ENCODE assay signal across 19 cellular contexts in the genomic region with DNA sequence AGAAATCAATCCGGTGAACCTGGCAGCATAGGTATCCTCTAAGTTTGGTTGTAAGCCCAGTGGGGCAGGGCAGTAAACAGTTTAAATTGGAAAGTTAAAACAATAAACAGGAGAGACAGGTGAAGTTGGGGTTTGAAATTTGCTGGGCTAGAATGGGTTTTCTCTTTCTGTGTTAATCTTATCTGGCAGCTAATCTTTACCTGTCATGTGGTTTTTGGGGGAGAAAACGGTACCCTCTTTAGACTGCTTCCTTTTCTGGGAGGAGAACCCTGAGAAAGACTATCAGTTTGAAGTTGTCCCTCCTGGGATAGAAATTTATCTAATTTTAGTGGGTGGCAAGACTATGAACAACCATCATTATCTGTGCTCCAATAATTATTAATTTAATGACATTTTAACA. TPM values are rescaled to one million over a fixed set of nuclear protein-coding genes. Genes with fewer than 3 reads are reported as not detected.
A peak's percentile ranks its signal among the peaks of the same experiment; 100 is the strongest.
DNase-seq lines count a peak whose midpoint lies in the region; ATAC-seq lines count a peak whose summit lies in the region.
"Had no signal": no experiment of that assay in that cellular context is flagged by ENCODE, and none has a peak within 500 bp of the region (broad histone marks: within the 10 kb centered on the region; RNA-seq: fewer than 3 reads in every experiment).

No MANE protein-coding gene starts in this region.

- CTCF ChIA-PET in activated CD8-positive, alpha-beta memory T cell treated with anti-CD3 and anti-CD28 coated beads, Interleukin-2, amount 10 ng/mL, durations not matched to agents 7 days and 5 days (lab: Charles Lee), result interaction anchor here (3.0 kb wide), 1 partner anchor 9 kb away, joined by 16 read pairs; no protein-coding TSS in a partner anchor
- CTCF ChIA-PET in CD8-positive, alpha-beta memory T cell (lab: Charles Lee), result no interaction called here

- intact Hi-C loops in head of caudate nucleus (cut with DNase I), result no loop called here

- H3K4me3 ChIP-seq in CD8-positive, alpha-beta memory T cell (ENCODE audit: low read length), result no peak overlapping the region
- H3K4me3 ChIP-seq: A549; BLaER1 treated with 17β-estradiol and CSF1 and Interleukin-3, amounts not matched to agents 10 nM and 100 nM; GM23248 had no signal

- H3K36me3 Mint-ChIP-seq in activated CD8-positive, alpha-beta memory T cell treated with anti-CD3 and anti-CD28 coated beads, Interleukin-2, amount 10 ng/mL, durations not matched to agents 7 days and 5 days, result no peaks in the 10 kb centered on the region
- no peaks in the 10 kb centered on the region for H3K36me3 Mint-ChIP-seq in CD8-positive, alpha-beta memory T cell
- peaks cover 2% of the 10 kb centered on the region for H3K36me3 Mint-ChIP-seq in T-helper 17 cell (ENCODE audit: low read depth)
- H3K36me3 Mint-ChIP-seq in effector memory CD8-positive, alpha-beta T cell (ENCODE audit: insufficient read depth), result peaks cover 18% of the 10 kb centered on the region
- H3K36me3 Mint-ChIP-seq: IgD-negative memory B cell had no signal

- peak overlapping the region; percentile 81 for H3K27ac Mint-ChIP-seq in activated CD8-positive, alpha-beta memory T cell treated with anti-CD3 and anti-CD28 coated beads, Interleukin-2, amount 10 ng/mL, durations not matched to agents 7 days and 5 days
- peak overlapping the region in 7 of 8 donors; percentile 10 to 85 (median 57) for H3K27ac Mint-ChIP-seq in CD8-positive, alpha-beta memory T cell
- H3K27ac Mint-ChIP-seq in T-helper 17 cell, result peak overlapping the region; percentile 99
- H3K27ac Mint-ChIP-seq in effector memory CD8-positive, alpha-beta T cell, result peak overlapping the region; percentile 94 to 95
- H3K27ac Mint-ChIP-seq: IgD-negative memory B cell had no signal

- POLR2A ChIA-PET in CD8-positive, alpha-beta memory T cell (lab: Charles Lee), result no interaction called here

- H3K27me3 Mint-ChIP-seq in activated CD8-positive, alpha-beta memory T cell treated with anti-CD3 and anti-CD28 coated beads, Interleukin-2, amount 10 ng/mL, durations not matched to agents 7 days and 5 days, result no peaks in the 10 kb centered on the region
- peaks cover 0 to 3% of the 10 kb centered on the region in 2 donors for H3K27me3 Mint-ChIP-seq in CD8-positive, alpha-beta memory T cell
- no peaks in the 10 kb centered on the region for H3K27me3 Mint-ChIP-seq in T-helper 17 cell
- H3K27me3 Mint-ChIP-seq in effector memory CD8-positive, alpha-beta T cell, result no peaks in the 10 kb centered on the region

- no peaks in the 10 kb centered on the region for H3K36me3 ChIP-seq in CD8-positive, alpha-beta memory T cell (ENCODE audit: insufficient read depth, low read length)
- H3K36me3 ChIP-seq: BLaER1 treated with 17β-estradiol and CSF1 and Interleukin-3, amounts not matched to agents 10 nM and 100 nM had no signal

- peaks cover 64% of the 10 kb centered on the region for H3K4me1 ChIP-seq in CD8-positive, alpha-beta memory T cell (ENCODE audit: insufficient read depth, low read length)

- no peak for ATAC-seq in activated CD8-positive, alpha-beta memory T cell treated with anti-CD3 and anti-CD28 coated beads, Interleukin-2, amount 10 ng/mL, durations not matched to agents 7 days and 5 days
- ATAC-seq in T-helper 17 cell, result no peak
- no peak for ATAC-seq in effector memory CD8-positive, alpha-beta T cell (replicated peaks)
- ATAC-seq: A549, Right ventricle myocardium inferior had no signal

- no peak overlapping the region for H3K27ac ChIP-seq in CD8-positive, alpha-beta memory T cell (ENCODE audit: low read depth, low read length)
- H3K27ac ChIP-seq: A549, GM23248 had no signal

- H3K9me3 Mint-ChIP-seq in activated CD8-positive, alpha-beta memory T cell treated with anti-CD3 and anti-CD28 coated beads, Interleukin-2, amount 10 ng/mL, durations not matched to agents 7 days and 5 days (ENCODE audit: low read depth), result no peaks in the 10 kb centered on the region
- H3K9me3 Mint-ChIP-seq in CD8-positive, alpha-beta memory T cell, result no peaks in the 10 kb centered on the region
- peaks cover 0 to 2% of the 10 kb centered on the region in 2 donors for H3K9me3 Mint-ChIP-seq in effector memory CD8-positive, alpha-beta T cell

- H3K9me3 ChIP-seq in CD8-positive, alpha-beta memory T cell (ENCODE audit: low read length), result no peaks in the 10 kb centered on the region
- no peaks in the 10 kb centered on the region for H3K9me3 ChIP-seq in T-helper 17 cell (ENCODE audit: control insufficient read depth, low read length, poor library complexity, severe bottlenecking)
- H3K9me3 ChIP-seq: A549; BLaER1 treated with 17β-estradiol and CSF1 and Interleukin-3, amounts not matched to agents 10 nM and 100 nM had no signal

- no peak for DNase-seq in activated CD8-positive, alpha-beta memory T cell treated with anti-CD3 and anti-CD28 coated beads, Interleukin-2, amount 10 ng/mL, durations not matched to agents 7 days and 5 days
- DNase-seq in activated CD8-positive, alpha-beta memory T cell treated with anti-CD3 and anti-CD28 coated beads for 24 hours, result no peak
- DNase-seq in CD8-positive, alpha-beta memory T cell, result peak in 1 of 5 donors; percentile 7
- DNase-seq in T-helper 17 cell (no peak), head of caudate nucleus (no peak)
- DNase-seq in effector memory CD8-positive, alpha-beta T cell, result no peak
- DNase-seq in activated naive CD4-positive, alpha-beta T cell treated with Interleukin-2 at 50 U/mL for 16 hours, result no peak
- DNase-seq: Caco-2, DMS153, GM23248, HCEC 1CT, NCI-H1436, NCI-H2029 treated with DMSO at 0.1 percent for 48 hours, NCI-H510A, NCI-H82 had no signal

- H3K4me1 Mint-ChIP-seq in activated CD8-positive, alpha-beta memory T cell treated with anti-CD3 and anti-CD28 coated beads, Interleukin-2, amount 10 ng/mL, durations not matched to agents 7 days and 5 days, result peaks cover 65% of the 10 kb centered on the region
- H3K4me1 Mint-ChIP-seq in CD8-positive, alpha-beta memory T cell, result peaks cover 63 to 73% (median 65%) of the 10 kb centered on the region in 3 donors
- H3K4me1 Mint-ChIP-seq in T-helper 17 cell, result peaks cover 54% of the 10 kb centered on the region
- H3K4me1 Mint-ChIP-seq in effector memory CD8-positive, alpha-beta T cell (ENCODE audit: low read depth in 2 of 2), result peaks cover 54 to 57% of the 10 kb centered on the region in 2 donors

- no peak overlapping the region for H3K4me3 Mint-ChIP-seq in activated CD8-positive, alpha-beta memory T cell treated with anti-CD3 and anti-CD28 coated beads, Interleukin-2, amount 10 ng/mL, durations not matched to agents 7 days and 5 days
- H3K4me3 Mint-ChIP-seq in CD8-positive, alpha-beta memory T cell, result peak overlapping the region; percentile 3 to 73 (median 32)
- peak overlapping the region; percentile 76 for H3K4me3 Mint-ChIP-seq in T-helper 17 cell
- H3K4me3 Mint-ChIP-seq in effector memory CD8-positive, alpha-beta T cell, result peak overlapping the region; percentile 15 to 66
- H3K4me3 Mint-ChIP-seq: IgD-negative memory B cell had no signal

- no peaks in the 10 kb centered on the region for H3K27me3 ChIP-seq in CD8-positive, alpha-beta memory T cell (ENCODE audit: insufficient read depth, low read length, poor library complexity, severe bottlenecking)

RNA-seq across cellular contexts. Expression of gene CDH13, which starts 24.0 kb away (rescaled TPM):
- not detected for total RNA-seq in activated CD8-positive, alpha-beta memory T cell treated with anti-CD3 and anti-CD28 coated beads, Interleukin-2, amount 10 ng/mL, durations not matched to agents 7 days and 5 days
- not detected for total RNA-seq in CD8-positive, alpha-beta memory T cell
- not detected for polyA plus RNA-seq in CD8-positive, alpha-beta memory T cell
- not detected for total RNA-seq in T-helper 17 cell
- polyA plus RNA-seq: A549 had no signal
